In the genomic region with DNA sequence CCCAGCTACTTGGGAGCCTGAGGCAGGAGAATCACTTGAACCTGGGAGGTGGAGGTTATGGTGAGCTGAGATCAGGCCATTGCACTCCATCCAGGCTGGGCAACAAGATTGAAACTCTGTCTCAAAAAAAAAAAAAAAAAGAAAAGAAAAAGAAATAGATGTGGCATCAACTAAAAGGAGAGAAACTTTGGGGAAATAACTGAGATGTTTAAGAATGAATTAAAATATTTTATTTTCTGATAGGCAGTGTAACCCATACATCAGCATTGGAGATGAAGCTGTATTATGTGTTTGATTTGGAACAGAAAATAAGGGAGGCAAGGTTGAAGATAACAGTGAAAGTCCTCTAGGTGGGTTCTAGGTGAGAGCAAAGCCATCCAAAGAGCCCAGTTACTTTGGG, we compare ENCODE assay signal across 24 cellular contexts.
"Had no signal": no experiment of that assay in that cellular context is flagged by ENCODE, and none has a peak within 500 bp of the region (broad histone marks: within the 10 kb centered on the region; RNA-seq: fewer than 3 reads in every experiment).

No MANE protein-coding gene starts in this region.

- ATAC-seq: effector memory CD8-positive, alpha-beta T cell; esophagus mucosa; foreskin keratinocyte; gastrocnemius medialis; gastroesophageal sphincter; heart left ventricle; heart right ventricle had no signal

- H3K4me3 ChIP-seq: colonic mucosa, coronary artery, dorsolateral prefrontal cortex, esophagus muscularis mucosa, esophagus squamous epithelium, gastrocnemius medialis, gastroesophageal sphincter, heart left ventricle, heart right ventricle had no signal

- H3K36me3 ChIP-seq: colonic mucosa, esophagus muscularis mucosa, esophagus squamous epithelium, gastrocnemius medialis, gastroesophageal sphincter, heart left ventricle, heart right ventricle had no signal

- H3K9me3 ChIP-seq: colonic mucosa, esophagus muscularis mucosa, esophagus squamous epithelium, gastrocnemius medialis had no signal

- H3K27me3 ChIP-seq: colonic mucosa, esophagus muscularis mucosa, esophagus squamous epithelium, gastrocnemius medialis had no signal

- DNase-seq: colonic mucosa; cortex of kidney; dermis blood vessel endothelial cell; dorsolateral prefrontal cortex; effector CD4-positive, alpha-beta T cell; effector CD8-positive, alpha-beta T cell; effector memory CD4-positive, alpha-beta T cell; effector memory CD8-positive, alpha-beta T cell; endodermal cell; erythroblast; esophagus squamous epithelium; foreskin fibroblast; foreskin keratinocyte; foreskin melanocyte; gastrocnemius medialis; glutamatergic neuron; head of caudate nucleus; heart left ventricle; heart right ventricle had no signal

- H3K27ac ChIP-seq: colonic mucosa, coronary artery, dorsolateral prefrontal cortex, epithelial cell of prostate, esophagus muscularis mucosa, esophagus squamous epithelium, foreskin keratinocyte, gastrocnemius medialis, gastroesophageal sphincter, heart left ventricle, heart right ventricle had no signal

- H3K4me1 ChIP-seq: colonic mucosa, esophagus muscularis mucosa, esophagus squamous epithelium, foreskin keratinocyte, gastrocnemius medialis, gastroesophageal sphincter, heart left ventricle had no signal
